Comparison of ENCODE assay signal across 1 cellular context in genomic region chr10:90288403-90288933, GRCh38.
TF ChIP-seq lines count a peak whose summit lies in the region.

No MANE protein-coding gene starts in this region.

TF ChIP-seq in Ishikawa, 13 proteins besides CTCF, POLR2A, EP300 and RAD21 (continued from another document):
- TF ChIP-seq EGR1 (IDR thresholded peaks at IDR 0.05) (no peak), CEBPB (IDR thresholded peaks at IDR 0.05) (no peak), MAX (IDR thresholded peaks at IDR 0.05) (no peak), FOXM1 (IDR thresholded peaks at IDR 0.05; ENCODE audit: borderline replicate concordance, low read depth) (no peak), CREB1 (IDR thresholded peaks at IDR 0.05; ENCODE audit: low read depth) (no peak)
